In genomic region chr2:147463881-147464520, GRCh38 we compare ENCODE assay signal across 13 cellular contexts.
A peak's percentile ranks its signal among the peaks of the same experiment; 100 is the strongest.
DNase-seq lines count a peak whose midpoint lies in the region; ATAC-seq and TF ChIP-seq lines count a peak whose summit lies in the region.
"Had no signal": no experiment of that assay in that cellular context is flagged by ENCODE, and none has a peak within 500 bp of the region (broad histone marks: within the 10 kb centered on the region; RNA-seq: fewer than 3 reads in every experiment).

No MANE protein-coding gene starts in this region.

- H3K9me3 ChIP-seq in stomach = no peaks in the 10 kb centered on the region
- H3K9me3 ChIP-seq: adrenal gland had no signal

- peaks cover 0 to 2% (median 1%) of the 10 kb centered on the region in 3 donors for H3K27me3 Mint-ChIP-seq in CD14-positive monocyte (ENCODE audit: low read depth in 3 of 3)
- H3K27me3 Mint-ChIP-seq: stimulated activated naive CD8-positive, alpha-beta T cell treated with anti-CD3 and anti-CD28 coated beads, Interleukin-15, Interleukin-2, amounts not matched to agents 100 ng/mL and 50 ng/mL, for 24 hours had no signal

- H3K4me3 Mint-ChIP-seq in CD14-positive monocyte = no peak overlapping the region
- H3K4me3 Mint-ChIP-seq: H9; stimulated activated naive CD8-positive, alpha-beta T cell treated with anti-CD3 and anti-CD28 coated beads, Interleukin-15, Interleukin-2, amounts not matched to agents 100 ng/mL and 50 ng/mL, for 24 hours had no signal

- peak overlapping the region in 4 of 5 donors; percentile 14 to 87 (median 23) for H3K27ac ChIP-seq in stomach
- H3K27ac ChIP-seq: adrenal gland had no signal

- WGBS in stomach, 5 donors = 45 to 68% (median 62%) methylated on average over 8 of the region's 8 CpGs

- H3K9me3 Mint-ChIP-seq in CD14-positive monocyte = peaks cover 0 to 2% (median 0%) of the 10 kb centered on the region in 7 donors
- H3K9me3 Mint-ChIP-seq: H9; stimulated activated naive CD8-positive, alpha-beta T cell treated with anti-CD3 and anti-CD28 coated beads, Interleukin-15, Interleukin-2, amounts not matched to agents 100 ng/mL and 50 ng/mL, for 24 hours had no signal

- H3K27me3 ChIP-seq in stomach = no peaks in the 10 kb centered on the region
- H3K27me3 ChIP-seq: adrenal gland had no signal

- intact Hi-C loops in stomach (cut with DNase I; ENCODE audit: low total_unique reads) (no loop called here), CD14-positive monocyte (cut with micrococcal nuclease) (no loop called here)

- H3K4me3 ChIP-seq in stomach = no peak overlapping the region
- H3K4me3 ChIP-seq: adrenal gland had no signal

- no peaks in the 10 kb centered on the region for H3K4me1 Mint-ChIP-seq in CD14-positive monocyte

- H3K4me1 ChIP-seq in stomach = no peaks in the 10 kb centered on the region

- TF ChIP-seq CTCF in stomach (IDR thresholded peaks at IDR 0.05) (no peak), CD14-positive monocyte (IDR thresholded peaks at IDR 0.05) (no peak)

- H3K27ac Mint-ChIP-seq in CD14-positive monocyte = no peak overlapping the region
- H3K27ac Mint-ChIP-seq: H9; stimulated activated naive CD8-positive, alpha-beta T cell treated with anti-CD3 and anti-CD28 coated beads, Interleukin-15, Interleukin-2, amounts not matched to agents 100 ng/mL and 50 ng/mL, for 24 hours had no signal

- H3K36me3 Mint-ChIP-seq in CD14-positive monocyte = no peaks in the 10 kb centered on the region

- peak; percentile 58 for ATAC-seq in GM19351 (IDR thresholded peaks at IDR 0.05; ENCODE audit: unreplicated experiment)
- ATAC-seq in HG02885 (IDR thresholded peaks at IDR 0.05; ENCODE audit: poor library complexity, unreplicated experiment) = peak; percentile 77
- ATAC-seq in GM18519 (IDR thresholded peaks at IDR 0.05; ENCODE audit: low FRiP score, unreplicated experiment) = no peak
- ATAC-seq: right cardiac atrium had no signal

- no peak for TF ChIP-seq EP300 in stomach (IDR thresholded peaks at IDR 0.05)

- peak; percentile 76 for DNase-seq in LoVo (ENCODE audit: low spot score)
- DNase-seq in stomach = no peak
- DNase-seq in GM03348 (ENCODE audit: low spot score) = no peak
- no peak for DNase-seq in CD14-positive monocyte (ENCODE audit: low spot score)
- DNase-seq: activated CD4-positive, alpha-beta T cell treated with anti-CD3 and anti-CD28 coated beads for 1 hour; adrenal gland; DMS79 treated with DMSO at 0.1 percent for 48 hours; H9; right cardiac atrium had no signal

- no peak for TF ChIP-seq POLR2A in stomach (IDR thresholded peaks at IDR 0.05)

- H3K36me3 ChIP-seq in stomach = no peaks in the 10 kb centered on the region
- H3K36me3 ChIP-seq: adrenal gland had no signal
